ENCODE assay signal across 25 cellular contexts in genomic region chr18:53920312-53921075, GRCh38.
A peak's percentile ranks its signal among the peaks of the same experiment; 100 is the strongest.
DNase-seq lines count a peak whose midpoint lies in the region; ATAC-seq, FAIRE-seq and TF ChIP-seq lines count a peak whose summit lies in the region.
"Had no signal": no experiment of that assay in that cellular context is flagged by ENCODE, and none has a peak within 500 bp of the region (broad histone marks: within the 10 kb centered on the region; RNA-seq: fewer than 3 reads in every experiment).

No MANE protein-coding gene starts in this region.

- peaks cover 7 to 11% of the 10 kb centered on the region in 2 donors for H3K9me3 Mint-ChIP-seq in activated T-cell treated with anti-CD3 and anti-CD28 coated beads, Interleukin-2, amount 50 U/mL, for 72 hours
- H3K9me3 Mint-ChIP-seq in WTC11: peaks cover 9% of the 10 kb centered on the region
- peaks cover 7% of the 10 kb centered on the region for H3K9me3 Mint-ChIP-seq in activated CD4-positive, alpha-beta memory T cell treated with anti-CD3 and anti-CD28 coated beads for 36 hours

- peak overlapping the region; percentile 93 for H4K8ac ChIP-seq in neuronal stem cell (ENCODE audit: low read depth, low read length)

- H3K79me1 ChIP-seq in neuronal stem cell (ENCODE audit: low read depth, low read length): peaks cover 3% of the 10 kb centered on the region

- peak overlapping the region; percentile 64 for H3K18ac ChIP-seq in neuronal stem cell (ENCODE audit: low read length)

- intact Hi-C loops in activated CD4-positive, alpha-beta memory T cell treated with anti-CD3 and anti-CD28 coated beads for 36 hours (cut with micrococcal nuclease): no loop called here

- no peak overlapping the region for H3K4me3 Mint-ChIP-seq in activated T-cell treated with anti-CD3 and anti-CD28 coated beads, Interleukin-2, amount 50 U/mL, for 72 hours
- H3K4me3 Mint-ChIP-seq in WTC11: no peak overlapping the region
- H3K4me3 Mint-ChIP-seq in activated CD4-positive, alpha-beta memory T cell treated with anti-CD3 and anti-CD28 coated beads for 36 hours: no peak overlapping the region
- H3K4me3 Mint-ChIP-seq: CD4-positive, alpha-beta T cell had no signal

- no peak for TF ChIP-seq POLR2A in GM12892 (IDR thresholded peaks at IDR 0.05; ENCODE audit: low read depth, low read length)

- H3K27me3 ChIP-seq in bronchial epithelial cell (ENCODE audit: control insufficient read depth, insufficient read depth, low read length): no peaks in the 10 kb centered on the region
- H3K27me3 ChIP-seq in neuronal stem cell (ENCODE audit: control insufficient read depth in 3 of 3, insufficient read depth in 3 of 3, low read depth in 1 of 3, low read length in 3 of 3): peaks cover 0 to 2% (median 0%) of the 10 kb centered on the region in 3 experiments
- H3K27me3 ChIP-seq: BLaER1 treated with 17β-estradiol and CSF1 and Interleukin-3, amounts not matched to agents 10 nM and 100 nM; MG63; SJCRH30 had no signal

- H3K4me3 ChIP-seq in bronchial epithelial cell (ENCODE audit: low read depth, low read length) (no peak overlapping the region), neuronal stem cell (ENCODE audit: low read length in 2 of 2) (peak overlapping the region in 1 of 2 donors; percentile 70)
- H3K4me3 ChIP-seq: A549; BLaER1 treated with 17β-estradiol and CSF1 and Interleukin-3, amounts not matched to agents 10 nM and 100 nM; MG63; SJCRH30 had no signal

- TF ChIP-seq CTCF in D721Med (IDR thresholded peaks at IDR 0.05; ENCODE audit: insufficient read depth, missing control alignments) (no peak), bronchial epithelial cell (IDR thresholded peaks at IDR 0.05; ENCODE audit: insufficient read depth, low read length, severe bottlenecking) (no peak), WTC11 (IDR thresholded peaks at IDR 0.05) (no peak)

- peak overlapping the region; percentile 76 for H3K4ac ChIP-seq in neuronal stem cell (ENCODE audit: low read length)

- CTCF ChIA-PET in WTC11 (lab: Charles Lee): no interaction called here
- CTCF ChIA-PET in activated CD4-positive, alpha-beta memory T cell treated with anti-CD3 and anti-CD28 coated beads for 36 hours (lab: Charles Lee): interaction anchor here (1.6 kb wide), 1 partner anchor 12 kb away, joined by 4 read pairs; no protein-coding TSS in a partner anchor

- no peaks in the 10 kb centered on the region for H3K4me1 Mint-ChIP-seq in activated T-cell treated with anti-CD3 and anti-CD28 coated beads, Interleukin-2, amount 50 U/mL, for 72 hours (ENCODE audit: low read depth)
- no peaks in the 10 kb centered on the region for H3K4me1 Mint-ChIP-seq in WTC11
- H3K4me1 Mint-ChIP-seq in activated CD4-positive, alpha-beta memory T cell treated with anti-CD3 and anti-CD28 coated beads for 36 hours (ENCODE audit: low read depth): no peaks in the 10 kb centered on the region

- peak overlapping the region; percentile 91 for H3K23ac ChIP-seq in neuronal stem cell (ENCODE audit: low read depth, low read length, poor library complexity)

- no peak overlapping the region for H2BK120ac ChIP-seq in neuronal stem cell (ENCODE audit: low read depth, low read length)

- H2BK5ac ChIP-seq in neuronal stem cell (ENCODE audit: low read length): no peak overlapping the region

- H3K9ac ChIP-seq in neuronal stem cell (ENCODE audit: low read depth, low read length, poor library complexity): peak overlapping the region; percentile 24
- H3K9ac ChIP-seq: BLaER1 treated with 17β-estradiol and CSF1 and Interleukin-3, amounts not matched to agents 10 nM and 100 nM had no signal

- H3K4me1 ChIP-seq in neuronal stem cell (ENCODE audit: control insufficient read depth in 2 of 2, insufficient read depth in 1 of 2, low read depth in 1 of 2, low read length in 2 of 2): no peaks in the 10 kb centered on the region
- H3K4me1 ChIP-seq: A549; BLaER1 treated with 17β-estradiol and CSF1 and Interleukin-3, amounts not matched to agents 10 nM and 100 nM; SJCRH30 had no signal

- H2BK12ac ChIP-seq in neuronal stem cell (ENCODE audit: low read length): peak overlapping the region; percentile 99

- no peak for DNase-seq in D721Med (ENCODE audit: insufficient read length, low spot score)
- no peak for DNase-seq in GM12892 (ENCODE audit: insufficient read length)
- no peak for DNase-seq in bronchial epithelial cell (ENCODE audit: low read depth)
- DNase-seq in neuronal stem cell (ENCODE audit: low spot score): no peak
- no peak for DNase-seq in activated T-cell treated with anti-CD3 and anti-CD28 coated beads, Interleukin-2, amount 50 U/mL, for 72 hours
- no peak for DNase-seq in GM19240 (ENCODE audit: insufficient read length, low spot score)
- DNase-seq in WTC11 (ENCODE audit: low spot score): no peak
- DNase-seq in activated CD4-positive, alpha-beta memory T cell treated with anti-CD3 and anti-CD28 coated beads for 36 hours: no peak
- DNase-seq: AML-193; CD4-positive, alpha-beta T cell; GOT3; KG1; MG63; NCI-H2029; NCI-H446; NCI-H526; NCI-H82; NK-92 treated with Interleukin-12 subunit alpha and Interleukin-12 subunit beta, amount 100 ng/mL, for 24 hours; PC-3; SJCRH30 had no signal

- FAIRE-seq in D721Med (lab: Jason Lieb, UNC) (peak; percentile 90), GM12892 (lab: Jason Lieb, UNC) (peak; percentile 33), bronchial epithelial cell (lab: Jason Lieb, UNC) (peak; percentile 82)
- FAIRE-seq: A549, G401.6 had no signal

- no peak overlapping the region for H2BK15ac ChIP-seq in neuronal stem cell (ENCODE audit: low read length)

- no peak overlapping the region for H2AK5ac ChIP-seq in neuronal stem cell (ENCODE audit: low read depth, low read length)

- no peaks in the 10 kb centered on the region for H3K27me3 Mint-ChIP-seq in activated T-cell treated with anti-CD3 and anti-CD28 coated beads, Interleukin-2, amount 50 U/mL, for 72 hours (ENCODE audit: low read depth)
- H3K27me3 Mint-ChIP-seq in WTC11 (ENCODE audit: low read depth): no peaks in the 10 kb centered on the region
- H3K27me3 Mint-ChIP-seq in activated CD4-positive, alpha-beta memory T cell treated with anti-CD3 and anti-CD28 coated beads for 36 hours: no peaks in the 10 kb centered on the region
- H3K27me3 Mint-ChIP-seq: CD4-positive, alpha-beta T cell had no signal

- no peak overlapping the region for H3K4me2 ChIP-seq in neuronal stem cell (ENCODE audit: insufficient read depth, low read length, poor library complexity, severe bottlenecking)
- H3K4me2 ChIP-seq: A549; BLaER1 treated with 17β-estradiol and CSF1 and Interleukin-3, amounts not matched to agents 10 nM and 100 nM had no signal

- no peaks in the 10 kb centered on the region for H3K36me3 Mint-ChIP-seq in activated T-cell treated with anti-CD3 and anti-CD28 coated beads, Interleukin-2, amount 50 U/mL, for 72 hours (ENCODE audit: insufficient read depth in 2 of 2)
- H3K36me3 Mint-ChIP-seq in WTC11: no peaks in the 10 kb centered on the region
- no peaks in the 10 kb centered on the region for H3K36me3 Mint-ChIP-seq in activated CD4-positive, alpha-beta memory T cell treated with anti-CD3 and anti-CD28 coated beads for 36 hours

- H3K36me3 ChIP-seq in bronchial epithelial cell (ENCODE audit: control insufficient read depth, insufficient read depth, low read length) (no peaks in the 10 kb centered on the region), neuronal stem cell (replicated peaks in 1 of 2; ENCODE audit: control insufficient read depth in 2 of 2, insufficient read depth in 2 of 2, low read length in 2 of 2) (no peaks in the 10 kb centered on the region)
- H3K36me3 ChIP-seq: BLaER1 treated with 17β-estradiol and CSF1 and Interleukin-3, amounts not matched to agents 10 nM and 100 nM; MG63; SJCRH30 had no signal

- H3K27ac ChIP-seq in neuronal stem cell (replicated peaks; ENCODE audit: low read length): no peak overlapping the region
- H3K27ac ChIP-seq: A549; BLaER1 treated with 17β-estradiol and CSF1 and Interleukin-3, amounts not matched to agents 10 nM and 100 nM; SJCRH30 had no signal

- WGBS in neuronal stem cell (ENCODE audit: extremely low coverage in 2 of 2, insufficient read length in 2 of 2, insufficient replicate concordance in 1 of 2), 2 donors: no CpG with 5 or more reads among the region's 25 CpGs

- H3K27ac Mint-ChIP-seq in activated T-cell treated with anti-CD3 and anti-CD28 coated beads, Interleukin-2, amount 50 U/mL, for 72 hours: no peak overlapping the region
- H3K27ac Mint-ChIP-seq in WTC11: no peak overlapping the region
- no peak overlapping the region for H3K27ac Mint-ChIP-seq in activated CD4-positive, alpha-beta memory T cell treated with anti-CD3 and anti-CD28 coated beads for 36 hours
- H3K27ac Mint-ChIP-seq: CD4-positive, alpha-beta T cell had no signal

- H3K14ac ChIP-seq in neuronal stem cell (ENCODE audit: low read length): peak overlapping the region; percentile 89

- no peak overlapping the region for H2AFZ ChIP-seq in neuronal stem cell (ENCODE audit: low read length)

- no peak for ATAC-seq in activated T-cell treated with anti-CD3 and anti-CD28 coated beads, Interleukin-2, amount 50 U/mL, for 72 hours (replicated peaks in 1 of 2)
- ATAC-seq in WTC11: no peak
- ATAC-seq: A549, HCT116, PC-3, SK-N-SH treated with all-trans-retinoic acid at 6 μM for 48 hours had no signal

- H4K91ac ChIP-seq in neuronal stem cell (ENCODE audit: low read depth, low read length, poor library complexity): no peak overlapping the region

- POLR2A ChIA-PET in WTC11 (lab: Charles Lee): no interaction called here
- POLR2A ChIA-PET in activated CD4-positive, alpha-beta memory T cell treated with anti-CD3 and anti-CD28 coated beads for 36 hours (lab: Charles Lee): no interaction called here

- peaks cover 0 to 8% of the 10 kb centered on the region in 2 donors for H3K9me3 ChIP-seq in neuronal stem cell (replicated peaks in 1 of 2; ENCODE audit: control insufficient read depth in 2 of 2, insufficient read depth in 1 of 2, low read depth in 1 of 2, low read length in 2 of 2)
- H3K9me3 ChIP-seq: A549; BLaER1 treated with 17β-estradiol and CSF1 and Interleukin-3, amounts not matched to agents 10 nM and 100 nM; MG63; SJCRH30 had no signal

TF ChIP-seq in WTC11, 78 proteins besides CTCF, POLR2A, EP300 and RAD21:
- TF ChIP-seq E2F1 (CRISPR knock-in tag; IDR thresholded peaks at IDR 0.05): no peak
